Comparison of ENCODE assay signal across 12 cellular contexts in genomic region chr1:56255516-56256181, GRCh38.
DNase-seq lines count a peak whose midpoint lies in the region; ATAC-seq and TF ChIP-seq lines count a peak whose summit lies in the region.
"Had no signal": no experiment of that assay in that cellular context is flagged by ENCODE, and none has a peak within 500 bp of the region (broad histone marks: within the 10 kb centered on the region; RNA-seq: fewer than 3 reads in every experiment).

No MANE protein-coding gene starts in this region.

- DNase-seq in AG09309 (ENCODE audit: low read depth) (peak; percentile 91), SK-N-DZ (ENCODE audit: low spot score) (peak; percentile 1), Right ventricle myocardium superior (peak; percentile 87), posterior vena cava (ENCODE audit: low spot score) (peak; percentile 91), NCI-H1048 (lab: John Stamatoyannopoulos, UW) (no peak)
- DNase-seq: activated CD8-positive, alpha-beta memory T cell treated with anti-CD3 and anti-CD28 coated beads for 24 hours; NCI-H1092; stimulated activated naive CD8-positive, alpha-beta T cell treated with anti-CD3 and anti-CD28 coated beads, Interleukin-15, amount 100 ng/mL, for 72 hours had no signal

- ATAC-seq in Right ventricle myocardium superior (ENCODE audit: poor library complexity) = peak; percentile 92
- ATAC-seq in HG02763 (IDR thresholded peaks at IDR 0.05; ENCODE audit: unreplicated experiment) = no peak
- no peak for ATAC-seq in HG02571 (IDR thresholded peaks at IDR 0.05; ENCODE audit: unreplicated experiment)
- ATAC-seq in HG03159 (IDR thresholded peaks at IDR 0.05; ENCODE audit: unreplicated experiment) = no peak
- ATAC-seq: stimulated activated naive CD8-positive, alpha-beta T cell treated with anti-CD3 and anti-CD28 coated beads, Interleukin-15, amount 100 ng/mL, for 72 hours had no signal

- no peak overlapping the region for H3K4me3 ChIP-seq in AG09309 (ENCODE audit: control insufficient read depth, low read depth, low read length)
- H3K4me3 ChIP-seq: BLaER1 treated with 17β-estradiol and CSF1 and Interleukin-3, amounts not matched to agents 10 nM and 100 nM had no signal

- intact Hi-C loops in Right ventricle myocardium superior (cut with DNase I) (no loop called here), posterior vena cava (cut with DNase I) (no loop called here)

- no peak for TF ChIP-seq CTCF in AG09309 (IDR thresholded peaks at IDR 0.05; ENCODE audit: control insufficient read depth, insufficient read depth, low read depth, low read length, missing control alignments)
